Comparison of ENCODE assay signal across 1 cellular context in the genomic region with DNA sequence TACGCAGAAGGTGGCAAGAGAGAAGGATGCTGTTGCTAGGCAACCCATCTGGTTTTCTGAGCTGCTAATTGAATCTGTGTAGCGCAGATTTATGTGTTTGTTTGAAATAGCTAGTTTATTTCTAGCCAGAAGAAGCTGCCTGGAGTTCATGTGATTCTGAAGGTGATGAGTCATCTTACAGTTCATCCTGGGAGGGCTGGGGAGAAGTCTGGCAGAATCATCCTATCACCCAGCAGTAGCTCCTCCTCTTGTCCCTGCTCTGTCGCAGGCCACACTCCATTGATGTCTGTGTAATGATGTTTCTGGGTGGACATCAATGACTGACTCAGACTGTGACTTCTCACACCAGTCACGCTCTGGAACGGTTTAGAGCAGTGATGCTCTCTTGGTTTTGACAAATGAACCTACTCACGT.
TF ChIP-seq lines count a peak whose summit lies in the region.

No MANE protein-coding gene starts in this region.

TF ChIP-seq in K562, 482 proteins besides CTCF, POLR2A, EP300 and RAD21 (continued from another document):
- TF ChIP-seq, protein P1, sequence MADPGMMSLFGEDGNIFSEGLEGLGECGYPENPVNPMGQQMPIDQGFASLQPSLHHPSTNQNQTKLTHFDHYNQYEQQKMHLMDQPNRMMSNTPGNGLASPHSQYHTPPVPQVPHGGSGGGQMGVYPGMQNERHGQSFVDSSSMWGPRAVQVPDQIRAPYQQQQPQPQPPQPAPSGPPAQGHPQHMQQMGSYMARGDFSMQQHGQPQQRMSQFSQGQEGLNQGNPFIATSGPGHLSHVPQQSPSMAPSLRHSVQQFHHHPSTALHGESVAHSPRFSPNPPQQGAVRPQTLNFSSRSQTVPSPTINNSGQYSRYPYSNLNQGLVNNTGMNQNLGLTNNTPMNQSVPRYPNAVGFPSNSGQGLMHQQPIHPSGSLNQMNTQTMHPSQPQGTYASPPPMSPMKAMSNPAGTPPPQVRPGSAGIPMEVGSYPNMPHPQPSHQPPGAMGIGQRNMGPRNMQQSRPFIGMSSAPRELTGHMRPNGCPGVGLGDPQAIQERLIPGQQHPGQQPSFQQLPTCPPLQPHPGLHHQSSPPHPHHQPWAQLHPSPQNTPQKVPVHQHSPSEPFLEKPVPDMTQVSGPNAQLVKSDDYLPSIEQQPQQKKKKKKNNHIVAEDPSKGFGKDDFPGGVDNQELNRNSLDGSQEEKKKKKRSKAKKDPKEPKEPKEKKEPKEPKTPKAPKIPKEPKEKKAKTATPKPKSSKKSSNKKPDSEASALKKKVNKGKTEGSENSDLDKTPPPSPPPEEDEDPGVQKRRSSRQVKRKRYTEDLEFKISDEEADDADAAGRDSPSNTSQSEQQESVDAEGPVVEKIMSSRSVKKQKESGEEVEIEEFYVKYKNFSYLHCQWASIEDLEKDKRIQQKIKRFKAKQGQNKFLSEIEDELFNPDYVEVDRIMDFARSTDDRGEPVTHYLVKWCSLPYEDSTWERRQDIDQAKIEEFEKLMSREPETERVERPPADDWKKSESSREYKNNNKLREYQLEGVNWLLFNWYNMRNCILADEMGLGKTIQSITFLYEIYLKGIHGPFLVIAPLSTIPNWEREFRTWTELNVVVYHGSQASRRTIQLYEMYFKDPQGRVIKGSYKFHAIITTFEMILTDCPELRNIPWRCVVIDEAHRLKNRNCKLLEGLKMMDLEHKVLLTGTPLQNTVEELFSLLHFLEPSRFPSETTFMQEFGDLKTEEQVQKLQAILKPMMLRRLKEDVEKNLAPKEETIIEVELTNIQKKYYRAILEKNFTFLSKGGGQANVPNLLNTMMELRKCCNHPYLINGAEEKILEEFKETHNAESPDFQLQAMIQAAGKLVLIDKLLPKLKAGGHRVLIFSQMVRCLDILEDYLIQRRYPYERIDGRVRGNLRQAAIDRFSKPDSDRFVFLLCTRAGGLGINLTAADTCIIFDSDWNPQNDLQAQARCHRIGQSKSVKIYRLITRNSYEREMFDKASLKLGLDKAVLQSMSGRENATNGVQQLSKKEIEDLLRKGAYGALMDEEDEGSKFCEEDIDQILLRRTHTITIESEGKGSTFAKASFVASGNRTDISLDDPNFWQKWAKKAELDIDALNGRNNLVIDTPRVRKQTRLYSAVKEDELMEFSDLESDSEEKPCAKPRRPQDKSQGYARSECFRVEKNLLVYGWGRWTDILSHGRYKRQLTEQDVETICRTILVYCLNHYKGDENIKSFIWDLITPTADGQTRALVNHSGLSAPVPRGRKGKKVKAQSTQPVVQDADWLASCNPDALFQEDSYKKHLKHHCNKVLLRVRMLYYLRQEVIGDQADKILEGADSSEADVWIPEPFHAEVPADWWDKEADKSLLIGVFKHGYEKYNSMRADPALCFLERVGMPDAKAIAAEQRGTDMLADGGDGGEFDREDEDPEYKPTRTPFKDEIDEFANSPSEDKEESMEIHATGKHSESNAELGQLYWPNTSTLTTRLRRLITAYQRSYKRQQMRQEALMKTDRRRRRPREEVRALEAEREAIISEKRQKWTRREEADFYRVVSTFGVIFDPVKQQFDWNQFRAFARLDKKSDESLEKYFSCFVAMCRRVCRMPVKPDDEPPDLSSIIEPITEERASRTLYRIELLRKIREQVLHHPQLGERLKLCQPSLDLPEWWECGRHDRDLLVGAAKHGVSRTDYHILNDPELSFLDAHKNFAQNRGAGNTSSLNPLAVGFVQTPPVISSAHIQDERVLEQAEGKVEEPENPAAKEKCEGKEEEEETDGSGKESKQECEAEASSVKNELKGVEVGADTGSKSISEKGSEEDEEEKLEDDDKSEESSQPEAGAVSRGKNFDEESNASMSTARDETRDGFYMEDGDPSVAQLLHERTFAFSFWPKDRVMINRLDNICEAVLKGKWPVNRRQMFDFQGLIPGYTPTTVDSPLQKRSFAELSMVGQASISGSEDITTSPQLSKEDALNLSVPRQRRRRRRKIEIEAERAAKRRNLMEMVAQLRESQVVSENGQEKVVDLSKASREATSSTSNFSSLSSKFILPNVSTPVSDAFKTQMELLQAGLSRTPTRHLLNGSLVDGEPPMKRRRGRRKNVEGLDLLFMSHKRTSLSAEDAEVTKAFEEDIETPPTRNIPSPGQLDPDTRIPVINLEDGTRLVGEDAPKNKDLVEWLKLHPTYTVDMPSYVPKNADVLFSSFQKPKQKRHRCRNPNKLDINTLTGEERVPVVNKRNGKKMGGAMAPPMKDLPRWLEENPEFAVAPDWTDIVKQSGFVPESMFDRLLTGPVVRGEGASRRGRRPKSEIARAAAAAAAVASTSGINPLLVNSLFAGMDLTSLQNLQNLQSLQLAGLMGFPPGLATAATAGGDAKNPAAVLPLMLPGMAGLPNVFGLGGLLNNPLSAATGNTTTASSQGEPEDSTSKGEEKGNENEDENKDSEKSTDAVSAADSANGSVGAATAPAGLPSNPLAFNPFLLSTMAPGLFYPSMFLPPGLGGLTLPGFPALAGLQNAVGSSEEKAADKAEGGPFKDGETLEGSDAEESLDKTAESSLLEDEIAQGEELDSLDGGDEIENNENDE (IDR thresholded peaks at IDR 0.05; ENCODE audit: low read depth, low read length) = no peak
- TF ChIP-seq ERF (CRISPR knock-in tag; IDR thresholded peaks at IDR 0.05) = no peak
- TF ChIP-seq HNRNPLL (IDR thresholded peaks at IDR 0.05; ENCODE audit: low read depth, low read length, poor library complexity, severe bottlenecking) = no peak
- TF ChIP-seq, protein P2, sequence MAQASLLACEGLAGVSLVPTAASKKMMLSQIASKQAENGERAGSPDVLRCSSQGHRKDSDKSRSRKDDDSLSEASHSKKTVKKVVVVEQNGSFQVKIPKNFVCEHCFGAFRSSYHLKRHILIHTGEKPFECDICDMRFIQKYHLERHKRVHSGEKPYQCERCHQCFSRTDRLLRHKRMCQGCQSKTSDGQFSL (CRISPR knock-in tag; IDR thresholded peaks at IDR 0.05) = no peak
- TF ChIP-seq, protein P2 (tag; IDR thresholded peaks at IDR 0.05) = no peak
- TF ChIP-seq TFAM (CRISPR knock-in tag; conservative IDR thresholded peaks at IDR 0.05) = no peak
- TF ChIP-seq MAFG (tag; conservative IDR thresholded peaks at IDR 0.05) = peak; percentile 89
- no peak for TF ChIP-seq KLF6 (CRISPR knock-in tag; IDR thresholded peaks at IDR 0.05; ENCODE audit: borderline replicate concordance)
- TF ChIP-seq JUN (IDR thresholded peaks at IDR 0.05; ENCODE audit: borderline replicate concordance, low read depth, low read length) = 0 out of 2 replicates have a peak, but pooled peaks have one; percentile 41
- no peak for TF ChIP-seq JUN (CRISPR knock-in tag; IDR thresholded peaks at IDR 0.05; ENCODE audit: borderline replicate concordance)
- no peak for TF ChIP-seq BRD9 (IDR thresholded peaks at IDR 0.05; ENCODE audit: low read depth, partially characterized antibody)
- no peak for TF ChIP-seq KLF16 (IDR thresholded peaks at IDR 0.05)
- TF ChIP-seq, protein P3, sequence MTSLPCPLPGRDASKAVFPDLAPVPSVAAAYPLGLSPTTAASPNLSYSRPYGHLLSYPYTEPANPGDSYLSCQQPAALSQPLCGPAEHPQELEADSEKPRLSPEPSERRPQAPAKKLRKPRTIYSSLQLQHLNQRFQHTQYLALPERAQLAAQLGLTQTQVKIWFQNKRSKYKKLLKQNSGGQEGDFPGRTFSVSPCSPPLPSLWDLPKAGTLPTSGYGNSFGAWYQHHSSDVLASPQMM (CRISPR knock-in tag; IDR thresholded peaks at IDR 0.05) = no peak
- TF ChIP-seq TAF1 (IDR thresholded peaks at IDR 0.05; ENCODE audit: control insufficient read depth, extremely low read depth, insufficient read depth, low read length, severe bottlenecking) = no peak
- TF ChIP-seq SMARCB1 (IDR thresholded peaks at IDR 0.05; ENCODE audit: insufficient read length, low read depth) = no peak
- TF ChIP-seq, protein P4, sequence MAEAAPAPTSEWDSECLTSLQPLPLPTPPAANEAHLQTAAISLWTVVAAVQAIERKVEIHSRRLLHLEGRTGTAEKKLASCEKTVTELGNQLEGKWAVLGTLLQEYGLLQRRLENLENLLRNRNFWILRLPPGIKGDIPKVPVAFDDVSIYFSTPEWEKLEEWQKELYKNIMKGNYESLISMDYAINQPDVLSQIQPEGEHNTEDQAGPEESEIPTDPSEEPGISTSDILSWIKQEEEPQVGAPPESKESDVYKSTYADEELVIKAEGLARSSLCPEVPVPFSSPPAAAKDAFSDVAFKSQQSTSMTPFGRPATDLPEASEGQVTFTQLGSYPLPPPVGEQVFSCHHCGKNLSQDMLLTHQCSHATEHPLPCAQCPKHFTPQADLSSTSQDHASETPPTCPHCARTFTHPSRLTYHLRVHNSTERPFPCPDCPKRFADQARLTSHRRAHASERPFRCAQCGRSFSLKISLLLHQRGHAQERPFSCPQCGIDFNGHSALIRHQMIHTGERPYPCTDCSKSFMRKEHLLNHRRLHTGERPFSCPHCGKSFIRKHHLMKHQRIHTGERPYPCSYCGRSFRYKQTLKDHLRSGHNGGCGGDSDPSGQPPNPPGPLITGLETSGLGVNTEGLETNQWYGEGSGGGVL (CRISPR knock-in tag; IDR thresholded peaks at IDR 0.05) = no peak
- no peak for TF ChIP-seq FIP1L1 (IDR thresholded peaks at IDR 0.05; ENCODE audit: low read depth, low read length, poor library complexity, severe bottlenecking)
- TF ChIP-seq ZBTB8A (IDR thresholded peaks at IDR 0.05; ENCODE audit: partially characterized antibody) = no peak
- TF ChIP-seq MAFK (IDR thresholded peaks at IDR 0.05; ENCODE audit: low read length) = peak; percentile 35; the same call in 1 of the 2 replicates
- TF ChIP-seq, protein P5, sequence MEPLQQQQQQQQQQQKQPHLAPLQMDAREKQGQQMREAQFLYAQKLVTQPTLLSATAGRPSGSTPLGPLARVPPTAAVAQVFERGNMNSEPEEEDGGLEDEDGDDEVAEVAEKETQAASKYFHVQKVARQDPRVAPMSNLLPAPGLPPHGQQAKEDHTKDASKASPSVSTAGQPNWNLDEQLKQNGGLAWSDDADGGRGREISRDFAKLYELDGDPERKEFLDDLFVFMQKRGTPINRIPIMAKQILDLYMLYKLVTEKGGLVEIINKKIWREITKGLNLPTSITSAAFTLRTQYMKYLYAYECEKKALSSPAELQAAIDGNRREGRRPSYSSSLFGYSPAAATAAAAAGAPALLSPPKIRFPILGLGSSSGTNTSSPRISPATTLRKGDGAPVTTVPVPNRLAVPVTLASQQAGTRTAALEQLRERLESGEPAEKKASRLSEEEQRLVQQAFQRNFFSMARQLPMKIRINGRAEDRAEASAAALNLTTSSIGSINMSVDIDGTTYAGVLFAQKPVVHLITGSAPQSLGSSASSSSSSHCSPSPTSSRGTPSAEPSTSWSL (CRISPR knock-in tag; IDR thresholded peaks at IDR 0.05; ENCODE audit: borderline replicate concordance) = no peak
- TF ChIP-seq JUND (IDR thresholded peaks at IDR 0.05; ENCODE audit: borderline replicate concordance, low read depth, low read length) = peak; percentile 88
- peak; percentile 90 for TF ChIP-seq JUND (tag; IDR thresholded peaks at IDR 0.05; ENCODE audit: borderline replicate concordance, low read depth, low read length)
